8 cellular contexts compared by ENCODE assay signal in the genomic region with DNA sequence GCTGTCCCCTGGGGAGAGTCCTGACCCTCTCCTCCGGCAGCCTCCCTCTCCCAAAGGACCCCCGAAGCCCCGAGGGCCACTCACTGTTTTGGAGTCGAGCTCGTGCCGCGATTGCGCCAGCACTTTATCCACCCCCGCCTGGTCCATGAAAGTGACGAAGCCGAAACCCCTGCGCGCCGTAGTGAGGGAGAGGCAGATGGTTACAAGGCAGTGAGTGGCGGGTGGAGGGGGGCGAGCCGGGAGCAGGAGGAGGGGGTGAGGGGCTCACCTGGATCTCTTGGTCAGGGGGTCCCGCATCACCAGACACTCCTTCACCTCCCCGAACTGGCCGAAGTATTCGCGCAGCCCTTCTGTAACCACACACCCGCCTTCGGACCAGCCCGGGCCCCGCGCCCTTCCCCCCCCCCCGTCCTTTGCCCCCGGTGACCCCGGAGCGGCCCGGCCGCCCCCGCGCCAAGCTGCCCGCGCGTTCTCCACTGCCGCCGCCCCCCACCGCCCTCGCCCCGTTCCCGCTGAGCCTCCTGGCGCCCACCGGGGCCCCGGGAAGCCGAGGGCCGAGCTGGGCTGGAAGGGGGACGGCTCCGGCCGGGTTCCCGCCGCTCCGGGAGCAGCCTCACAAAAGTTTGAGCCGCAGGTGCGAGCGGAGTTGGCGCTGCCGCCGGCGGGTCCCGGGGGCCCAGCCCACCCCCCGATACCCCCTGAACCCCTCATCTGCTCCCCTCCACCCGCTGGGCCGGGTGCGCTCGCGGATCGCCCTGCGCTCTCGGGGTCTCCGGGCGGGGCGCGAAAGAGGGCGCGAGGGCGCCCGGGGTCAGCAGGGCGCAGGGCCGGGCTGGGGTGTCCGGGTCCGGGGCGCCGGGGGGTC. TPM values are rescaled to one million over a fixed set of nuclear protein-coding genes. Genes with fewer than 3 reads are reported as not detected.
DNase-seq lines count a peak whose midpoint lies in the region; ATAC-seq and TF ChIP-seq lines count a peak whose summit lies in the region.

No MANE protein-coding gene starts in this region.

- ATAC-seq in SK-N-SH treated with all-trans-retinoic acid at 6 μM for 48 hours: peak; percentile 16; the same call in 2 of the 3 replicates
- ATAC-seq in HG03378 (IDR thresholded peaks at IDR 0.05; ENCODE audit: unreplicated experiment): no peak
- ATAC-seq in HG02610 (IDR thresholded peaks at IDR 0.05; ENCODE audit: unreplicated experiment): no peak

- H3K9ac ChIP-seq in Karpas-422 (ENCODE audit: low read length): no peak overlapping the region

- no peaks in the 10 kb centered on the region for H3K36me3 ChIP-seq in CD8-positive, alpha-beta memory T cell (ENCODE audit: insufficient read depth, low read length)
- no peaks in the 10 kb centered on the region for H3K36me3 ChIP-seq in Karpas-422 (ENCODE audit: insufficient read depth, low read length)

- H3K79me2 ChIP-seq in Karpas-422 (ENCODE audit: low read length): no peaks in the 10 kb centered on the region

- H2AFZ ChIP-seq in Karpas-422 (ENCODE audit: low read length): no peak overlapping the region

- peak overlapping the region in 1 of 8 donors; percentile 92 for H3K27ac Mint-ChIP-seq in CD8-positive, alpha-beta memory T cell

- no peak for DNase-seq in CD8-positive, alpha-beta memory T cell
- peak; percentile 34 for DNase-seq in fibroblast of mammary gland (ENCODE audit: low read depth)
- DNase-seq in retinal pigment epithelial cell (ENCODE audit: low read depth): no peak
- DNase-seq in HK-2 (ENCODE audit: unreplicated experiment): no peak
- DNase-seq in Karpas-422: no peak

- peaks cover 5% of the 10 kb centered on the region for H3K4me1 ChIP-seq in CD8-positive, alpha-beta memory T cell (ENCODE audit: insufficient read depth, low read length)
- H3K4me1 ChIP-seq in Karpas-422 (ENCODE audit: low read length): no peaks in the 10 kb centered on the region

- POLR2A ChIA-PET in CD8-positive, alpha-beta memory T cell (lab: Charles Lee): no interaction called here

- peaks cover 8 to 23% (median 18%) of the 10 kb centered on the region in 3 donors for H3K4me1 Mint-ChIP-seq in CD8-positive, alpha-beta memory T cell

- H3K27ac ChIP-seq in CD8-positive, alpha-beta memory T cell (ENCODE audit: low read depth, low read length): no peak overlapping the region
- no peak overlapping the region for H3K27ac ChIP-seq in Karpas-422 (ENCODE audit: low read length)

- H3K36me3 Mint-ChIP-seq in CD8-positive, alpha-beta memory T cell: no peaks in the 10 kb centered on the region

- peaks cover 70 to 84% of the 10 kb centered on the region in 2 donors for H3K27me3 Mint-ChIP-seq in CD8-positive, alpha-beta memory T cell

- CTCF ChIA-PET in CD8-positive, alpha-beta memory T cell (lab: Charles Lee): interaction anchor here (1.2 to 2.6 kb wide), 2 partner anchors 11 to 96 kb away, joined by 3 to 7 read pairs; no protein-coding TSS in a partner anchor

- no peaks in the 10 kb centered on the region for H3K9me2 ChIP-seq in Karpas-422 (replicated peaks; ENCODE audit: insufficient read depth, low read length)

- H3K4me3 Mint-ChIP-seq in CD8-positive, alpha-beta memory T cell: peak overlapping the region in 6 of 7 donors; percentile 35 to 62 (median 40)

- H3K4me3 ChIP-seq in CD8-positive, alpha-beta memory T cell (ENCODE audit: low read length): no peak overlapping the region
- H3K4me3 ChIP-seq in fibroblast of mammary gland (ENCODE audit: control insufficient read depth, low read depth, low read length): no peak overlapping the region
- peak overlapping the region; percentile 59 for H3K4me3 ChIP-seq in retinal pigment epithelial cell (ENCODE audit: low read length)
- H3K4me3 ChIP-seq in Karpas-422 (ENCODE audit: low read length): no peak overlapping the region

- H3K9me3 ChIP-seq in CD8-positive, alpha-beta memory T cell (ENCODE audit: low read length): no peaks in the 10 kb centered on the region
- no peaks in the 10 kb centered on the region for H3K9me3 ChIP-seq in Karpas-422 (ENCODE audit: low read length)

- TF ChIP-seq CTCF in fibroblast of mammary gland (conservative IDR thresholded peaks at IDR 0.05; ENCODE audit: control insufficient read depth, insufficient read depth, low read depth, low read length) (no peak), retinal pigment epithelial cell (conservative IDR thresholded peaks at IDR 0.05; ENCODE audit: low read depth, low read length) (no peak)

- peaks cover 42% of the 10 kb centered on the region for H3K27me3 ChIP-seq in CD8-positive, alpha-beta memory T cell (ENCODE audit: insufficient read depth, low read length, poor library complexity, severe bottlenecking)
- H3K27me3 ChIP-seq in Karpas-422 (ENCODE audit: low read length): no peaks in the 10 kb centered on the region

- H3K4me2 ChIP-seq in Karpas-422 (ENCODE audit: low read depth, low read length, poor library complexity, severe bottlenecking): no peak overlapping the region

- no peaks in the 10 kb centered on the region for H4K20me1 ChIP-seq in Karpas-422 (ENCODE audit: insufficient read depth, low read depth, low read length)

- no peaks in the 10 kb centered on the region for H3K9me3 Mint-ChIP-seq in CD8-positive, alpha-beta memory T cell

TF ChIP-seq in SK-N-SH treated with all-trans-retinoic acid at 6 μM for 48 hours, 23 proteins besides CTCF, POLR2A, EP300 and RAD21 (continues in another document):
- TF ChIP-seq RARB (CRISPR knock-in tag; IDR thresholded peaks at IDR 0.05) (no peak), ARNTL (CRISPR knock-in tag; IDR thresholded peaks at IDR 0.05; ENCODE audit: borderline replicate concordance, low read depth) (no peak), ESRRG (CRISPR knock-in tag; IDR thresholded peaks at IDR 0.05) (no peak), ZFP3 (CRISPR knock-in tag; IDR thresholded peaks at IDR 0.05) (no peak), OSR1 (CRISPR knock-in tag; IDR thresholded peaks at IDR 0.05) (no peak), CSDC2 (CRISPR knock-in tag; IDR thresholded peaks at IDR 0.05) (no peak), ISL1 (CRISPR knock-in tag; IDR thresholded peaks at IDR 0.05) (no peak), ZNF70 (CRISPR knock-in tag; IDR thresholded peaks at IDR 0.05) (no peak), TCF4 (CRISPR knock-in tag; IDR thresholded peaks at IDR 0.05; ENCODE audit: borderline replicate concordance) (no peak), GLIS3 (CRISPR knock-in tag; IDR thresholded peaks at IDR 0.05) (no peak), TSHZ2 (CRISPR knock-in tag; IDR thresholded peaks at IDR 0.05) (no peak)
- TF ChIP-seq, protein P1, sequence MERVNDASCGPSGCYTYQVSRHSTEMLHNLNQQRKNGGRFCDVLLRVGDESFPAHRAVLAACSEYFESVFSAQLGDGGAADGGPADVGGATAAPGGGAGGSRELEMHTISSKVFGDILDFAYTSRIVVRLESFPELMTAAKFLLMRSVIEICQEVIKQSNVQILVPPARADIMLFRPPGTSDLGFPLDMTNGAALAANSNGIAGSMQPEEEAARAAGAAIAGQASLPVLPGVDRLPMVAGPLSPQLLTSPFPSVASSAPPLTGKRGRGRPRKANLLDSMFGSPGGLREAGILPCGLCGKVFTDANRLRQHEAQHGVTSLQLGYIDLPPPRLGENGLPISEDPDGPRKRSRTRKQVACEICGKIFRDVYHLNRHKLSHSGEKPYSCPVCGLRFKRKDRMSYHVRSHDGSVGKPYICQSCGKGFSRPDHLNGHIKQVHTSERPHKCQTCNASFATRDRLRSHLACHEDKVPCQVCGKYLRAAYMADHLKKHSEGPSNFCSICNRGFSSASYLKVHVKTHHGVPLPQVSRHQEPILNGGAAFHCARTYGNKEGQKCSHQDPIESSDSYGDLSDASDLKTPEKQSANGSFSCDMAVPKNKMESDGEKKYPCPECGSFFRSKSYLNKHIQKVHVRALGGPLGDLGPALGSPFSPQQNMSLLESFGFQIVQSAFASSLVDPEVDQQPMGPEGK (CRISPR knock-in tag; IDR thresholded peaks at IDR 0.05; ENCODE audit: borderline replicate concordance): no peak
- TF ChIP-seq, protein P2, sequence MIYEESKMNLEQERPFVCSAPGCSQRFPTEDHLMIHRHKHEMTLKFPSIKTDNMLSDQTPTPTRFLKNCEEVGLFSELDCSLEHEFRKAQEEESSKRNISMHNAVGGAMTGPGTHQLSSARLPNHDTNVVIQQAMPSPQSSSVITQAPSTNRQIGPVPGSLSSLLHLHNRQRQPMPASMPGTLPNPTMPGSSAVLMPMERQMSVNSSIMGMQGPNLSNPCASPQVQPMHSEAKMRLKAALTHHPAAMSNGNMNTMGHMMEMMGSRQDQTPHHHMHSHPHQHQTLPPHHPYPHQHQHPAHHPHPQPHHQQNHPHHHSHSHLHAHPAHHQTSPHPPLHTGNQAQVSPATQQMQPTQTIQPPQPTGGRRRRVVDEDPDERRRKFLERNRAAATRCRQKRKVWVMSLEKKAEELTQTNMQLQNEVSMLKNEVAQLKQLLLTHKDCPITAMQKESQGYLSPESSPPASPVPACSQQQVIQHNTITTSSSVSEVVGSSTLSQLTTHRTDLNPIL (CRISPR knock-in tag; IDR thresholded peaks at IDR 0.05; ENCODE audit: low read depth): no peak

RNA-seq across cellular contexts. Expression of gene MSI1, which starts 0.8 kb away (rescaled TPM):
- under 1 TPM; 0.22 TPM for total RNA-seq in CD8-positive, alpha-beta memory T cell
- not detected for polyA plus RNA-seq in CD8-positive, alpha-beta memory T cell
- not detected in 2 replicates for total RNA-seq in Karpas-422 (2014; rRNA removed; shearing (Covaris generic); ENCODE audit: low replicate concordance)

RNA-seq across cellular contexts. Expression of gene PLA2G1B, which starts 40.6 kb away (rescaled TPM):
- total RNA-seq in CD8-positive, alpha-beta memory T cell: not detected
- not detected for polyA plus RNA-seq in CD8-positive, alpha-beta memory T cell
- not detected in 2 replicates for total RNA-seq in Karpas-422 (2014; rRNA removed; shearing (Covaris generic); ENCODE audit: low replicate concordance)
